ENCODE assay signal across 1 cellular context in genomic region chr20:1160496-1160895, GRCh38.
A peak's percentile ranks its signal among the peaks of the same experiment; 100 is the strongest.
TF ChIP-seq lines count a peak whose summit lies in the region.

No MANE protein-coding gene starts in this region.

TF ChIP-seq in HepG2, 621 proteins besides CTCF, POLR2A, EP300 and RAD21:
- TF ChIP-seq ZSCAN31 (CRISPR knock-in tag; IDR thresholded peaks at IDR 0.05; ENCODE audit: low read depth) (no peak), AGO2 (optimal IDR thresholded peaks at IDR 0.05; ENCODE audit: low read depth, low read length) (peak; percentile 60), ZNF766 (CRISPR knock-in tag; IDR thresholded peaks at IDR 0.05; ENCODE audit: borderline replicate concordance) (no peak), STAG1 (CRISPR knock-in tag; IDR thresholded peaks at IDR 0.05) (no peak), ZFP36 (IDR thresholded peaks at IDR 0.05; ENCODE audit: borderline replicate concordance, low read depth, low read length, partially characterized antibody) (no peak)
